ENCODE assay signal across 15 cellular contexts in genomic region chr9:116800885-116801284, GRCh38.
DNase-seq lines count a peak whose midpoint lies in the region; ATAC-seq and TF ChIP-seq lines count a peak whose summit lies in the region.
"Had no signal": no experiment of that assay in that cellular context is flagged by ENCODE, and none has a peak within 500 bp of the region (broad histone marks: within the 10 kb centered on the region; RNA-seq: fewer than 3 reads in every experiment).

No MANE protein-coding gene starts in this region.

- DNase-seq in DMS 273 treated with DMSO at 0.1 percent for 48 hours (lab: John Stamatoyannopoulos, UW), result peak; percentile 56
- DNase-seq in NCI-H69 (lab: John Stamatoyannopoulos, UW), result peak; percentile 93
- peak; percentile 36 for DNase-seq in iPS-NIHi11 (ENCODE audit: low spot score)
- no peak for DNase-seq in foreskin keratinocyte
- no peak for DNase-seq in NCI-H345 treated with DMSO at 0.1 percent for 48 hours (lab: John Stamatoyannopoulos, UW; ENCODE audit: unreplicated experiment)
- DNase-seq: activated CD4-positive, alpha-beta T cell treated with anti-CD3 and anti-CD28 coated beads for 48 hours; activated T-cell treated with anti-CD3 and anti-CD28 coated beads, Interleukin-2, amount 50 U/mL, for 48 hours; adrenal gland; DMS79; mucosa of descending colon; NCI-H2107; psoas muscle had no signal

- peak; percentile 85 for ATAC-seq in GM21526 (IDR thresholded peaks at IDR 0.05; ENCODE audit: low FRiP score, unreplicated experiment)
- ATAC-seq in HG03095 (IDR thresholded peaks at IDR 0.05; ENCODE audit: unreplicated experiment), result no peak
- ATAC-seq in foreskin keratinocyte, result no peak
- no peak for ATAC-seq in GM18907 (IDR thresholded peaks at IDR 0.05; ENCODE audit: unreplicated experiment)
- ATAC-seq: mucosa of descending colon, psoas muscle had no signal

- TF ChIP-seq CTCF in foreskin keratinocyte (conservative IDR thresholded peaks at IDR 0.05), result no peak

- no peaks in the 10 kb centered on the region for H3K27me3 ChIP-seq in foreskin keratinocyte
- H3K27me3 ChIP-seq: adrenal gland had no signal

- H3K27ac ChIP-seq in foreskin keratinocyte, result no peak overlapping the region
- H3K27ac ChIP-seq: adrenal gland, psoas muscle had no signal

- no peaks in the 10 kb centered on the region for H3K4me1 ChIP-seq in foreskin keratinocyte
- H3K4me1 ChIP-seq: adrenal gland, psoas muscle had no signal

Comparison
In these comparisons a context has a peak if more than half of its experiments do, and no peak if none do; other contexts are left out.
1. DNase-seq: peak in DMS 273 treated with DMSO at 0.1 percent for 48 hours (single experiment), NCI-H69 (single experiment) and iPS-NIHi11 (single experiment); none in foreskin keratinocyte (0 of 2) and NCI-H345 treated with DMSO at 0.1 percent for 48 hours (single experiment).